Comparison of ENCODE assay signal across 9 cellular contexts in genomic region chr2:16900405-16901025, GRCh38.
DNase-seq lines count a peak whose midpoint lies in the region; ATAC-seq and TF ChIP-seq lines count a peak whose summit lies in the region.
"Had no signal": no experiment of that assay in that cellular context is flagged by ENCODE, and none has a peak within 500 bp of the region (broad histone marks: within the 10 kb centered on the region; RNA-seq: fewer than 3 reads in every experiment).

No MANE protein-coding gene starts in this region.

- no peak overlapping the region for H3K9ac ChIP-seq in endodermal cell (ENCODE audit: extremely low read depth, low read length, poor library complexity, severe bottlenecking)

- DNase-seq in activated CD4-positive, alpha-beta T cell treated with anti-CD3 and anti-CD28 coated beads, Interleukin-2, amount 10 ng/mL, durations not matched to agents 7 days and 5 days = peak; percentile 21
- DNase-seq in activated CD4-positive, alpha-beta T cell treated with anti-CD3 and anti-CD28 coated beads, Interleukin-2, amount 50 U/mL, for 1 hour = no peak
- DNase-seq in NCI-H146 (lab: John Stamatoyannopoulos, UW) (peak; percentile 14), endodermal cell (peak; percentile 86), DMS153 (lab: John Stamatoyannopoulos, UW) (no peak)
- no peak for DNase-seq in activated CD4-positive, CD25-positive, alpha-beta regulatory T cell treated with anti-CD3 and anti-CD28 coated beads, Interleukin-2, amount 50 U/mL, for 72 hours
- no peak for DNase-seq in T-helper 2 cell treated with Interferon-gamma antibody and Interleukin-4, amounts not matched to agents 5 μg/mL and 100 μg/mL, for 36 hours (ENCODE audit: low spot score)

- H3K27ac Mint-ChIP-seq in activated CD4-positive, alpha-beta T cell treated with anti-CD3 and anti-CD28 coated beads, Interleukin-2, amount 10 ng/mL, durations not matched to agents 7 days and 5 days = no peak overlapping the region
- H3K27ac Mint-ChIP-seq in endodermal cell = no peak overlapping the region
- H3K27ac Mint-ChIP-seq in T-helper 2 cell treated with Interferon-gamma antibody and Interleukin-4, amounts not matched to agents 5 μg/mL and 100 μg/mL, for 36 hours = no peak overlapping the region
- H3K27ac Mint-ChIP-seq: activated naive CD8-positive, alpha-beta T cell had no signal

- peak; percentile 100 for TF ChIP-seq CTCF in endodermal cell (conservative IDR thresholded peaks at IDR 0.05)

- no peaks in the 10 kb centered on the region for H3K9me3 ChIP-seq in endodermal cell (ENCODE audit: control insufficient read depth, low read length)

- ATAC-seq in HG02759 (IDR thresholded peaks at IDR 0.05; ENCODE audit: unreplicated experiment) = peak; percentile 85

- H3K27me3 Mint-ChIP-seq in activated CD4-positive, alpha-beta T cell treated with anti-CD3 and anti-CD28 coated beads, Interleukin-2, amount 10 ng/mL, durations not matched to agents 7 days and 5 days = no peaks in the 10 kb centered on the region
- H3K27me3 Mint-ChIP-seq in endodermal cell (ENCODE audit: insufficient read depth) = no peaks in the 10 kb centered on the region
- no peaks in the 10 kb centered on the region for H3K27me3 Mint-ChIP-seq in T-helper 2 cell treated with Interferon-gamma antibody and Interleukin-4, amounts not matched to agents 5 μg/mL and 100 μg/mL, for 36 hours (ENCODE audit: low read depth)
- H3K27me3 Mint-ChIP-seq: activated naive CD8-positive, alpha-beta T cell had no signal

- CTCF ChIA-PET in activated CD4-positive, alpha-beta T cell treated with anti-CD3 and anti-CD28 coated beads, Interleukin-2, amount 10 ng/mL, durations not matched to agents 7 days and 5 days (lab: Charles Lee) = no interaction called here

- H3K36me3 Mint-ChIP-seq in activated CD4-positive, alpha-beta T cell treated with anti-CD3 and anti-CD28 coated beads, Interleukin-2, amount 10 ng/mL, durations not matched to agents 7 days and 5 days (ENCODE audit: low read depth) = no peaks in the 10 kb centered on the region
- H3K36me3 Mint-ChIP-seq in endodermal cell (ENCODE audit: low read depth) = no peaks in the 10 kb centered on the region
- no peaks in the 10 kb centered on the region for H3K36me3 Mint-ChIP-seq in T-helper 2 cell treated with Interferon-gamma antibody and Interleukin-4, amounts not matched to agents 5 μg/mL and 100 μg/mL, for 36 hours (ENCODE audit: low read depth)
- H3K36me3 Mint-ChIP-seq: activated naive CD8-positive, alpha-beta T cell had no signal

- no peaks in the 10 kb centered on the region for H3K27me3 ChIP-seq in endodermal cell (ENCODE audit: control insufficient read depth, insufficient read depth, low read length, poor library complexity, severe bottlenecking)

- no peaks in the 10 kb centered on the region for H3K9me3 Mint-ChIP-seq in activated CD4-positive, alpha-beta T cell treated with anti-CD3 and anti-CD28 coated beads, Interleukin-2, amount 10 ng/mL, durations not matched to agents 7 days and 5 days
- no peaks in the 10 kb centered on the region for H3K9me3 Mint-ChIP-seq in endodermal cell
- H3K9me3 Mint-ChIP-seq in T-helper 2 cell treated with Interferon-gamma antibody and Interleukin-4, amounts not matched to agents 5 μg/mL and 100 μg/mL, for 36 hours = no peaks in the 10 kb centered on the region

- H3K4me3 ChIP-seq in endodermal cell (ENCODE audit: low read length) = no peak overlapping the region

- H3K4me1 ChIP-seq in endodermal cell (ENCODE audit: control insufficient read depth, insufficient read depth, low read length) = no peaks in the 10 kb centered on the region

- no peak overlapping the region for H3K4me3 Mint-ChIP-seq in activated CD4-positive, alpha-beta T cell treated with anti-CD3 and anti-CD28 coated beads, Interleukin-2, amount 10 ng/mL, durations not matched to agents 7 days and 5 days
- H3K4me3 Mint-ChIP-seq in endodermal cell = no peak overlapping the region
- no peak overlapping the region for H3K4me3 Mint-ChIP-seq in T-helper 2 cell treated with Interferon-gamma antibody and Interleukin-4, amounts not matched to agents 5 μg/mL and 100 μg/mL, for 36 hours
- H3K4me3 Mint-ChIP-seq: activated naive CD8-positive, alpha-beta T cell had no signal

- POLR2A ChIA-PET in activated CD4-positive, alpha-beta T cell treated with anti-CD3 and anti-CD28 coated beads, Interleukin-2, amount 10 ng/mL, durations not matched to agents 7 days and 5 days (lab: Charles Lee) = no interaction called here

- no peak overlapping the region for H3K27ac ChIP-seq in endodermal cell (ENCODE audit: low read depth, low read length)

- 62 to 85% methylated on average over 6 of the region's 6 CpGs for WGBS in endodermal cell (ENCODE audit: insufficient coverage in 1 of 2, insufficient read length in 1 of 2), 2 experiments

- no peaks in the 10 kb centered on the region for H3K36me3 ChIP-seq in endodermal cell (ENCODE audit: control insufficient read depth, insufficient read depth, low read length)

- no peaks in the 10 kb centered on the region for H3K4me1 Mint-ChIP-seq in activated CD4-positive, alpha-beta T cell treated with anti-CD3 and anti-CD28 coated beads, Interleukin-2, amount 10 ng/mL, durations not matched to agents 7 days and 5 days
- H3K4me1 Mint-ChIP-seq in endodermal cell = peaks cover 5% of the 10 kb centered on the region
- no peaks in the 10 kb centered on the region for H3K4me1 Mint-ChIP-seq in T-helper 2 cell treated with Interferon-gamma antibody and Interleukin-4, amounts not matched to agents 5 μg/mL and 100 μg/mL, for 36 hours (ENCODE audit: low read depth)

Comparison
In these comparisons a context has a peak if more than half of its experiments do, and no peak if none do; other contexts are left out.
1. DNase-seq: peak in activated CD4-positive, alpha-beta T cell treated with anti-CD3 and anti-CD28 coated beads, Interleukin-2, amount 10 ng/mL, durations not matched to agents 7 days and 5 days (single experiment), NCI-H146 (single experiment) and endodermal cell (single experiment); none in activated CD4-positive, alpha-beta T cell treated with anti-CD3 and anti-CD28 coated beads, Interleukin-2, amount 50 U/mL, for 1 hour (single experiment), activated CD4-positive, CD25-positive, alpha-beta regulatory T cell treated with anti-CD3 and anti-CD28 coated beads, Interleukin-2, amount 50 U/mL, for 72 hours (single experiment), DMS153 (single experiment) and T-helper 2 cell treated with Interferon-gamma antibody and Interleukin-4, amounts not matched to agents 5 μg/mL and 100 μg/mL, for 36 hours (single experiment).